Comparison of ENCODE assay signal across 16 cellular contexts in the genomic region with DNA sequence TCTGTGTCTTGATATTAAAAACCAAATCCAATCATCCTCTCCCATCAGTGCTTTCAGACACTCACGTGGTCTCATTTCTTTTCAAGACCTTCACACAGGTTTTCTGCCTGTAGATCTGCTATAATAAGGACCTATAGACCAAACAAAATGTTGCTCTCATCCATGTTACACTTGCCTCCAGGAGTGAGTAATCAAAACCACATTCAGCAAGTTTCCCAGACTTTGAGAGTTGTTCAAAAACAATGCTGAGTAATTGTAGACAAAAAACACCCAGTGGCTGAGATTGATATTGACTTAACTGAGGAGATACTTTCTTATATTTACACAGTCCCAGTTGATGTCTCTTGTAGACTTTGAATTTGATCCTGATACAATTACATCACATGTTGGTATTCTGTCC.
"Had no signal": no experiment of that assay in that cellular context is flagged by ENCODE, and none has a peak within 500 bp of the region (broad histone marks: within the 10 kb centered on the region; RNA-seq: fewer than 3 reads in every experiment).

No MANE protein-coding gene starts in this region.

- H3K27me3 ChIP-seq: esophagus squamous epithelium, ovary, testis had no signal

- DNase-seq: activated CD4-positive, alpha-beta T cell treated with anti-CD3 and anti-CD28 coated beads, Interleukin-2, amount 50 U/mL, for 48 hours; activated CD8-positive, alpha-beta memory T cell treated with anti-CD3 and anti-CD28 coated beads, Interleukin-2, amount 10 ng/mL, durations not matched to agents 7 days and 5 days; activated effector memory CD4-positive, alpha-beta T cell treated with Interleukin-2 at 50 U/mL for 16 hours; activated T-cell treated with anti-CD3 and anti-CD28 coated beads, Interleukin-2, amount 50 U/mL, for 24 hours; anterior cingulate cortex; central memory CD4-positive, alpha-beta T cell; dorsolateral prefrontal cortex; esophagus squamous epithelium; foreskin fibroblast; islet precursor cell; ovary; stimulated activated CD4-positive, alpha-beta T cell treated with anti-CD3 and anti-CD28 coated beads, Interleukin-4, amount 100 ng/mL, for 4 hours; stimulated activated naive CD8-positive, alpha-beta T cell treated with anti-CD3 and anti-CD28 coated beads, Interleukin-15, amount 100 ng/mL, for 72 hours; testis had no signal

- H3K4me3 ChIP-seq: dorsolateral prefrontal cortex, esophagus squamous epithelium, ovary, testis had no signal

- H3K27ac ChIP-seq: dorsolateral prefrontal cortex, esophagus squamous epithelium, ovary, testis had no signal

- H3K4me1 ChIP-seq: esophagus squamous epithelium, testis had no signal

- ATAC-seq: activated CD4-positive, CD25-positive, alpha-beta regulatory T cell treated with anti-CD3 and anti-CD28 coated beads, Interleukin-2, amount 50 U/mL, for 24 hours; activated CD8-positive, alpha-beta memory T cell treated with anti-CD3 and anti-CD28 coated beads, Interleukin-2, amount 10 ng/mL, durations not matched to agents 7 days and 5 days; activated naive CD4-positive, alpha-beta T cell treated with anti-CD3 and anti-CD28 coated beads, Interleukin-2, amount 50 U/mL, for 72 hours; stimulated activated naive CD8-positive, alpha-beta T cell treated with anti-CD3 and anti-CD28 coated beads, Interleukin-15, amount 100 ng/mL, for 72 hours had no signal

- H3K9me3 ChIP-seq: ovary, testis had no signal

- H3K36me3 ChIP-seq: esophagus squamous epithelium, ovary had no signal
